Comparison of ENCODE assay signal across 8 cellular contexts in genomic region chrX:16718824-16719333, GRCh38. TPM values are rescaled to one million over a fixed set of nuclear protein-coding genes. Genes with fewer than 3 reads are reported as not detected.
DNase-seq lines count a peak whose midpoint lies in the region; ATAC-seq, FAIRE-seq and TF ChIP-seq lines count a peak whose summit lies in the region.

No MANE protein-coding gene starts in this region.

- peak overlapping the region; percentile 36 for H4K5ac ChIP-seq in H9 (ENCODE audit: insufficient read length, low read depth, low read length)

- no peak overlapping the region for H2BK120ac ChIP-seq in H9 (ENCODE audit: low read depth, low read length, poor library complexity, severe bottlenecking)

- H3K4me3 ChIP-seq in SK-N-MC (peak overlapping the region; percentile 95), gastroesophageal sphincter (peak overlapping the region; percentile 67 to 90)

- no peak for FAIRE-seq in GM12891 (lab: Jason Lieb, UNC)

- TF ChIP-seq POLR2A in gastroesophageal sphincter (IDR thresholded peaks at IDR 0.05) (no peak), GM12891 (IDR thresholded peaks at IDR 0.05; ENCODE audit: low read depth, low read length) (no peak)

- H3K4me3 Mint-ChIP-seq in H9: peak overlapping the region; percentile 95 to 98
- H3K4me3 Mint-ChIP-seq in stimulated activated naive B cell treated with anti-CD40 and anti-IgM and Interleukin-4, amounts not matched to agents 10 μg/mL and 1 μg/mL and 100 μg/mL, for 72 hours: peak overlapping the region; percentile 99

- H3K36me3 ChIP-seq in ES-I3 (ENCODE audit: insufficient read depth, low read length): no peaks in the 10 kb centered on the region
- no peaks in the 10 kb centered on the region for H3K36me3 ChIP-seq in SK-N-MC (ENCODE audit: insufficient read depth, low read length)
- H3K36me3 ChIP-seq in gastroesophageal sphincter: no peaks in the 10 kb centered on the region

- H2BK15ac ChIP-seq in H9 (ENCODE audit: low read depth, low read length): no peak overlapping the region

- no peak overlapping the region for H2BK12ac ChIP-seq in H9 (ENCODE audit: insufficient read length, low read depth, low read length)

- no peaks in the 10 kb centered on the region for H3K27me3 ChIP-seq in H9 (ENCODE audit: insufficient read depth, low read length)
- no peaks in the 10 kb centered on the region for H3K27me3 ChIP-seq in gastroesophageal sphincter

- H3K79me1 ChIP-seq in H9 (ENCODE audit: insufficient read depth, low read depth, low read length, poor library complexity, severe bottlenecking): peaks cover 3% of the 10 kb centered on the region

- no peak overlapping the region; the same call in 1 of the 2 replicates for H3K4ac ChIP-seq in H9 (ENCODE audit: low read depth, low read length)

- H3K9ac ChIP-seq in ES-I3 (ENCODE audit: low read depth, low read length): peak overlapping the region; percentile 67
- peak overlapping the region; percentile 97 for H3K9ac ChIP-seq in H9 (ENCODE audit: extremely low read depth, insufficient read length, low read length)
- H3K9ac ChIP-seq in SK-N-MC (ENCODE audit: insufficient read length): peak overlapping the region; percentile 98

- no peak overlapping the region for H4K8ac ChIP-seq in H9 (replicated peaks; ENCODE audit: insufficient read length, low read depth, low read length)

- peaks cover 7% of the 10 kb centered on the region for H3K23me2 ChIP-seq in H9 (ENCODE audit: insufficient read length, low read depth, low read length, poor library complexity, severe bottlenecking)

- no peak for TF ChIP-seq EP300 in gastroesophageal sphincter (IDR thresholded peaks at IDR 0.05)

- peaks cover 21 to 28% of the 10 kb centered on the region in 2 experiments for H3K4me1 Mint-ChIP-seq in H9
- peaks cover 11 to 21% of the 10 kb centered on the region in 2 donors for H3K4me1 Mint-ChIP-seq in stimulated activated naive B cell treated with anti-CD40 and anti-IgM and Interleukin-4, amounts not matched to agents 10 μg/mL and 1 μg/mL and 100 μg/mL, for 72 hours

- H3K9me3 Mint-ChIP-seq in H9: no peaks in the 10 kb centered on the region; a peak in 2 of 5 replicates
- H3K9me3 Mint-ChIP-seq in stimulated activated naive B cell treated with anti-CD40 and anti-IgM and Interleukin-4, amounts not matched to agents 10 μg/mL and 1 μg/mL and 100 μg/mL, for 72 hours: no peaks in the 10 kb centered on the region

- no peak overlapping the region for H3K23ac ChIP-seq in H9 (ENCODE audit: insufficient read length, low read depth, low read length)

- peak overlapping the region; percentile 93 for H3T11ph ChIP-seq in H9 (ENCODE audit: low read length)

- H3K27me3 Mint-ChIP-seq in H9 (ENCODE audit: low read depth): no peaks in the 10 kb centered on the region
- H3K27me3 Mint-ChIP-seq in stimulated activated naive B cell treated with anti-CD40 and anti-IgM and Interleukin-4, amounts not matched to agents 10 μg/mL and 1 μg/mL and 100 μg/mL, for 72 hours: peaks cover 0 to 5% of the 10 kb centered on the region in 2 donors

- no peaks in the 10 kb centered on the region for H3K4me1 ChIP-seq in ES-I3 (ENCODE audit: insufficient read depth, low read length)
- H3K4me1 ChIP-seq in H9 (ENCODE audit: insufficient read depth, low read length): no peaks in the 10 kb centered on the region
- H3K4me1 ChIP-seq in gastroesophageal sphincter: peaks cover 0 to 30% (median 14%) of the 10 kb centered on the region in 3 donors

- peaks cover 22% of the 10 kb centered on the region; the same call in 1 of the 2 replicates for H3K79me2 ChIP-seq in H9 (ENCODE audit: insufficient read depth, low read length)

- TF ChIP-seq CTCF in H9 (conservative IDR thresholded peaks at IDR 0.05) (no peak), gastroesophageal sphincter (IDR thresholded peaks at IDR 0.05) (no peak)

- peak overlapping the region; percentile 89 for H3K18ac ChIP-seq in H9 (ENCODE audit: insufficient read length, low read depth, low read length)

- no peak for ATAC-seq in gastroesophageal sphincter
- ATAC-seq in stimulated activated naive B cell treated with anti-CD40 and anti-IgM and Interleukin-4, amounts not matched to agents 10 μg/mL and 1 μg/mL and 100 μg/mL, for 72 hours (replicated peaks): peak; percentile 49 to 53

- DNase-seq in H9: no peak
- DNase-seq in SK-N-MC (ENCODE audit: low read depth, low spot score): no peak
- DNase-seq in stimulated activated naive B cell treated with anti-CD40 and anti-IgM and Interleukin-4, amounts not matched to agents 10 μg/mL and 1 μg/mL and 100 μg/mL, for 72 hours: no peak
- DNase-seq in activated CD4-positive, alpha-beta T cell treated with anti-CD3 and anti-CD28 coated beads, Interleukin-2, amount 50 U/mL, for 1 hour: no peak
- no peak for DNase-seq in GM12891 (ENCODE audit: insufficient read length, low spot score)
- DNase-seq in activated CD4-positive, alpha-beta T cell treated with anti-CD3 and anti-CD28 coated beads, Interleukin-2, amount 50 U/mL, for 48 hours: no peak

- H3K14ac ChIP-seq in H9 (ENCODE audit: insufficient read depth, low read length): peak overlapping the region; percentile 75; the same call in 1 of the 2 replicates

- no peaks in the 10 kb centered on the region for H4K20me1 ChIP-seq in H9 (ENCODE audit: control insufficient read depth, insufficient read depth, insufficient read length)

- no peak overlapping the region for H4K91ac ChIP-seq in H9 (ENCODE audit: insufficient read length, low read depth, low read length)

- peak overlapping the region; percentile 50 for H3K4me2 ChIP-seq in H9 (ENCODE audit: insufficient read depth, insufficient read length, low read length)

- H2BK5ac ChIP-seq in H9 (ENCODE audit: insufficient read length, low read length): peak overlapping the region; percentile 35

- H3K36me3 Mint-ChIP-seq in H9 (ENCODE audit: insufficient read depth in 1 of 3, low read depth in 3 of 3): peaks cover 8 to 19% (median 15%) of the 10 kb centered on the region in 3 experiments; a peak in 6 of 7 replicates
- peaks cover 3 to 8% of the 10 kb centered on the region in 2 donors for H3K36me3 Mint-ChIP-seq in stimulated activated naive B cell treated with anti-CD40 and anti-IgM and Interleukin-4, amounts not matched to agents 10 μg/mL and 1 μg/mL and 100 μg/mL, for 72 hours

- H2AFZ ChIP-seq in H9 (ENCODE audit: low read length): no peak overlapping the region

- no peak overlapping the region for H2AK5ac ChIP-seq in H9 (ENCODE audit: insufficient read length, low read length)

- H3K56ac ChIP-seq in H9 (ENCODE audit: insufficient read length, low read depth, low read length): no peak overlapping the region

- WGBS in H9 (ENCODE audit: extremely low coverage, insufficient read length, low lambda C conversion rate): no CpG with 5 or more reads among the region's 6 CpGs
- WGBS in gastroesophageal sphincter (ENCODE audit: low coverage in 1 of 2), 2 donors: 23 to 77% methylated on average over 1 of the region's 6 CpGs

- peak overlapping the region; percentile 98 to 100 (median 100) for H3K27ac Mint-ChIP-seq in H9
- H3K27ac Mint-ChIP-seq in stimulated activated naive B cell treated with anti-CD40 and anti-IgM and Interleukin-4, amounts not matched to agents 10 μg/mL and 1 μg/mL and 100 μg/mL, for 72 hours: peak overlapping the region; percentile 99

- no peak overlapping the region for H2BK20ac ChIP-seq in H9 (ENCODE audit: low read depth, low read length, poor library complexity, severe bottlenecking)

- H3K9me3 ChIP-seq in ES-I3 (ENCODE audit: control insufficient read depth, insufficient read depth, low read length): no peaks in the 10 kb centered on the region
- H3K9me3 ChIP-seq in H9 (ENCODE audit: control insufficient read depth, low read depth, low read length): no peaks in the 10 kb centered on the region
- H3K9me3 ChIP-seq in SK-N-MC (ENCODE audit: low read depth, low read length): no peaks in the 10 kb centered on the region
- no peaks in the 10 kb centered on the region for H3K9me3 ChIP-seq in gastroesophageal sphincter

- peak overlapping the region; percentile 77 for H3K27ac ChIP-seq in H9 (ENCODE audit: insufficient read length, low read depth, low read length)
- peak overlapping the region; percentile 96 for H3K27ac ChIP-seq in SK-N-MC
- H3K27ac ChIP-seq in gastroesophageal sphincter: peak overlapping the region; percentile 91 to 99 (median 96)

TF ChIP-seq in GM12891, 5 proteins besides CTCF, POLR2A, EP300 and RAD21:
- TF ChIP-seq POU2F2 (IDR thresholded peaks at IDR 0.05; ENCODE audit: low read depth, low read length): no peak
- no peak for TF ChIP-seq TAF1 (IDR thresholded peaks at IDR 0.05; ENCODE audit: low read depth, low read length)
- TF ChIP-seq POLR2AphosphoS5 (IDR thresholded peaks at IDR 0.05; ENCODE audit: low read depth, low read length): no peak
- no peak for TF ChIP-seq PAX5 (IDR thresholded peaks at IDR 0.05; ENCODE audit: insufficient read depth, low read length, severe bottlenecking)
- TF ChIP-seq SPI1 (IDR thresholded peaks at IDR 0.05; ENCODE audit: low read depth, low read length): no peak

RNA-seq across cellular contexts. Expression of gene SYAP1, which starts 0.5 kb away (rescaled TPM):
- 42.0 and 42.7 TPM in 2 replicates for total RNA-seq in H9 (2021)
- total RNA-seq in gastroesophageal sphincter: 10 to 100 TPM; 25.4 to 39.1 (median 30.4) TPM
- 7.2 TPM for polyA plus RNA-seq in GM12891 (2012; ENCODE audit: low read depth, missing spikeins)

RNA-seq across cellular contexts. Expression of gene CTPS2, which starts 6.4 kb away (rescaled TPM):
- total RNA-seq in H9 (2021) (67.7 and 69.7 TPM in 2 replicates), gastroesophageal sphincter (10 to 100 TPM; 12.1 to 20.5 (median 14.0) TPM)
- 12.2 TPM for polyA plus RNA-seq in GM12891 (2012; ENCODE audit: low read depth, missing spikeins)
